22 cellular contexts compared by ENCODE assay signal in the genomic region with DNA sequence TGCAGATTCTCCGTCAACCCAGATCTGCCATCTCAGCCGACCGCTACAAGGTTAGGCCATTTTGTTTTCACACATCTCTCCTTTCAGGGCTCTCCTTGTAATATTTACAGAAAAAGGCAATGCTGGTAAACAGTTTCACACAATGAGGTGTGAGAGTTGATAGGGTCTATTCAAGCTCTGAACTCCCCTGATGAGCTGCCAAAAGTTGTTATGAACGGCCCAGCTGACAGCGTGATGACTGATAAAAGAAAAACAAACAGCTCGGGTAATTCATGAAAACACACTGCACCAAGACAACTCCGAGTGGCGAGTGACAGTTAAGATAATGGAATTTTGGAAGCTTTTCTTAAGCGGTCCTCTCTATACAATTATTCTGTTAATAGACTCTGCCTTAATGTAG.
"Had no signal": no experiment of that assay in that cellular context is flagged by ENCODE, and none has a peak within 500 bp of the region (broad histone marks: within the 10 kb centered on the region; RNA-seq: fewer than 3 reads in every experiment).

No MANE protein-coding gene starts in this region.

- H3K9me3 ChIP-seq: gastrocnemius medialis, lower lobe of right lung, prostate gland, right lobe of liver, suprapubic skin had no signal

- H3K27me3 ChIP-seq: breast epithelium, esophagus squamous epithelium, gastrocnemius medialis, right lobe of liver, stomach, suprapubic skin, tibial nerve had no signal

- FAIRE-seq: islet of Langerhans had no signal

- H3K36me3 ChIP-seq: breast epithelium, esophagus squamous epithelium, gastrocnemius medialis, lower lobe of right lung, prostate gland, right lobe of liver, stomach, suprapubic skin, tibial nerve, WERI-Rb-1 had no signal

- H3K4me3 ChIP-seq: breast epithelium, esophagus squamous epithelium, gastrocnemius medialis, lower lobe of right lung, prostate gland, right lobe of liver, skin epidermis, stomach, suprapubic skin, tibial nerve had no signal

- H3K4me1 ChIP-seq: breast epithelium, esophagus squamous epithelium, gastrocnemius medialis, lower lobe of right lung, prostate gland, right lobe of liver, stomach, suprapubic skin, tibial nerve had no signal

- ATAC-seq: activated CD8-positive, alpha-beta T cell treated with anti-CD3 and anti-CD28 coated beads, Interleukin-2, amount 10 ng/mL, durations not matched to agents 7 days and 5 days; gastrocnemius medialis; lower lobe of right lung; right lobe of liver; stimulated activated memory B cell treated with anti-CD40 and anti-IgM and Interleukin-4, amounts not matched to agents 10 μg/mL and 1 μg/mL and 100 μg/mL, for 72 hours had no signal

- DNase-seq: activated CD4-positive, alpha-beta T cell treated with anti-CD3 and anti-CD28 coated beads, Interleukin-2, amount 50 U/mL, for 1 hour; activated CD4-positive, CD25-positive, alpha-beta regulatory T cell treated with anti-CD3 and anti-CD28 coated beads, Interleukin-2, amount 50 U/mL, for 72 hours; activated CD8-positive, alpha-beta T cell treated with anti-CD3 and anti-CD28 coated beads, Interleukin-2, amount 10 ng/mL, durations not matched to agents 7 days and 5 days; activated gamma-delta T cell treated with Interleukin-2 at 50 U/mL for 16 hours; activated T-cell treated with anti-CD3 and anti-CD28 coated beads, Interleukin-2, amount 50 U/mL, for 1 hour; aorta; cortex of kidney; endodermal cell; esophagus squamous epithelium; gastrocnemius medialis; lower lobe of right lung; naive B cell; right lobe of liver; stomach; WERI-Rb-1 had no signal

- H3K27ac ChIP-seq: breast epithelium, esophagus squamous epithelium, gastrocnemius medialis, lower lobe of right lung, prostate gland, right lobe of liver, skin epidermis, stomach, suprapubic skin, tibial nerve, WERI-Rb-1 had no signal
